ENCODE assay signal across 27 cellular contexts in genomic region chrX:143298663-143299241, GRCh38.
"Had no signal": no experiment of that assay in that cellular context is flagged by ENCODE, and none has a peak within 500 bp of the region (broad histone marks: within the 10 kb centered on the region; RNA-seq: fewer than 3 reads in every experiment).

No MANE protein-coding gene starts in this region.

- H3K27me3 ChIP-seq: right lobe of liver, tibial nerve, uterus had no signal

- H3K27ac Mint-ChIP-seq: immature natural killer cell; mesothelial cell of epicardium; naive thymus-derived CD4-positive, alpha-beta T cell; natural killer cell treated with Interleukin-12 subunit alpha and Interleukin-12 subunit beta and Interleukin-15 and Interleukin-18, amount 100 ng/mL, for 72 hours; stimulated activated memory B cell treated with anti-CD40 and anti-IgM and Interleukin-4, amounts not matched to agents 10 μg/mL and 1 μg/mL and 100 μg/mL, for 72 hours; stimulated activated naive CD8-positive, alpha-beta T cell treated with anti-CD3 and anti-CD28 coated beads, Interleukin-15, amount 100 ng/mL, for 72 hours; type B pancreatic cell had no signal

- H3K27ac ChIP-seq: left ventricle myocardium inferior, parathyroid adenoma, psoas muscle, right lobe of liver, tibial nerve, uterus had no signal

- H3K4me3 ChIP-seq: left ventricle myocardium inferior, lung, psoas muscle, right lobe of liver, smooth muscle cell, tibial nerve, uterus had no signal

- H3K36me3 ChIP-seq: left ventricle myocardium inferior, right lobe of liver, tibial nerve, uterus had no signal

- DNase-seq: hypothalamus; immature natural killer cell; kidney; left colon; left ventricle myocardium inferior; mesendoderm; naive thymus-derived CD4-positive, alpha-beta T cell; nucleus accumbens; psoas muscle; right lobe of liver; stimulated activated CD4-positive, alpha-beta T cell treated with anti-CD3 and anti-CD28 coated beads, Interleukin-1b, Interleukin-23, amount 100 ng/mL, for 48 hours; stimulated activated CD4-positive, alpha-beta T cell treated with anti-CD3 and anti-CD28 coated beads, Interleukin-2, amount 100 ng/mL, for 48 hours; stimulated activated CD4-positive, alpha-beta T cell treated with anti-CD3 and anti-CD28 coated beads, Interleukin-4, amount 100 ng/mL, for 4 hours; stimulated activated CD8-positive, alpha-beta memory T cell treated with anti-CD3 and anti-CD28 coated beads, Interleukin-4, amount 100 ng/mL, for 48 hours; stimulated activated naive CD4-positive, alpha-beta T cell treated with Interleukin-2 at 50 U/mL for 16 hours; stimulated activated naive CD8-positive, alpha-beta T cell treated with anti-CD3 and anti-CD28 coated beads, Interleukin-15, amount 100 ng/mL, for 72 hours; substantia nigra; uterus had no signal

- H3K4me1 Mint-ChIP-seq: immature natural killer cell; mesothelial cell of epicardium; naive thymus-derived CD4-positive, alpha-beta T cell; stimulated activated memory B cell treated with anti-CD40 and anti-IgM and Interleukin-4, amounts not matched to agents 10 μg/mL and 1 μg/mL and 100 μg/mL, for 72 hours; stimulated activated naive CD8-positive, alpha-beta T cell treated with anti-CD3 and anti-CD28 coated beads, Interleukin-15, amount 100 ng/mL, for 72 hours had no signal

- H3K27me3 Mint-ChIP-seq: naive thymus-derived CD4-positive, alpha-beta T cell; stimulated activated memory B cell treated with anti-CD40 and anti-IgM and Interleukin-4, amounts not matched to agents 10 μg/mL and 1 μg/mL and 100 μg/mL, for 72 hours; stimulated activated naive CD8-positive, alpha-beta T cell treated with anti-CD3 and anti-CD28 coated beads, Interleukin-15, amount 100 ng/mL, for 72 hours; type B pancreatic cell had no signal

- H3K4me3 Mint-ChIP-seq: immature natural killer cell; mesothelial cell of epicardium; naive thymus-derived CD4-positive, alpha-beta T cell; natural killer cell treated with Interleukin-12 subunit alpha and Interleukin-12 subunit beta and Interleukin-15 and Interleukin-18, amount 100 ng/mL, for 72 hours; neural crest cell; stimulated activated memory B cell treated with anti-CD40 and anti-IgM and Interleukin-4, amounts not matched to agents 10 μg/mL and 1 μg/mL and 100 μg/mL, for 72 hours; stimulated activated naive CD8-positive, alpha-beta T cell treated with anti-CD3 and anti-CD28 coated beads, Interleukin-15, amount 100 ng/mL, for 72 hours; type B pancreatic cell had no signal

- ATAC-seq: left colon; naive thymus-derived CD4-positive, alpha-beta T cell; natural killer cell treated with Interleukin-12 subunit alpha and Interleukin-12 subunit beta and Interleukin-15 and Interleukin-18, amount 100 ng/mL, for 72 hours; psoas muscle; right lobe of liver; stimulated activated memory B cell treated with anti-CD40 and anti-IgM and Interleukin-4, amounts not matched to agents 10 μg/mL and 1 μg/mL and 100 μg/mL, for 72 hours; stimulated activated naive CD8-positive, alpha-beta T cell treated with anti-CD3 and anti-CD28 coated beads, Interleukin-15, amount 100 ng/mL, for 72 hours had no signal

- H3K9me3 ChIP-seq: left ventricle myocardium inferior, right lobe of liver, uterus had no signal

- H3K36me3 Mint-ChIP-seq: immature natural killer cell; mesothelial cell of epicardium; naive thymus-derived CD4-positive, alpha-beta T cell; natural killer cell treated with Interleukin-12 subunit alpha and Interleukin-12 subunit beta and Interleukin-15 and Interleukin-18, amount 100 ng/mL, for 72 hours; stimulated activated memory B cell treated with anti-CD40 and anti-IgM and Interleukin-4, amounts not matched to agents 10 μg/mL and 1 μg/mL and 100 μg/mL, for 72 hours; type B pancreatic cell had no signal

- H3K4me1 ChIP-seq: left ventricle myocardium inferior, parathyroid adenoma, psoas muscle, right lobe of liver, tibial nerve, uterus had no signal

- H3K9me3 Mint-ChIP-seq: natural killer cell treated with Interleukin-12 subunit alpha and Interleukin-12 subunit beta and Interleukin-15 and Interleukin-18, amount 100 ng/mL, for 72 hours; stimulated activated memory B cell treated with anti-CD40 and anti-IgM and Interleukin-4, amounts not matched to agents 10 μg/mL and 1 μg/mL and 100 μg/mL, for 72 hours; stimulated activated naive CD8-positive, alpha-beta T cell treated with anti-CD3 and anti-CD28 coated beads, Interleukin-15, amount 100 ng/mL, for 72 hours; type B pancreatic cell had no signal
